In genomic region chr3:69232447-69232846, GRCh38 we compare ENCODE assay signal across 19 cellular contexts.
A peak's percentile ranks its signal among the peaks of the same experiment; 100 is the strongest.
DNase-seq lines count a peak whose midpoint lies in the region; ATAC-seq and TF ChIP-seq lines count a peak whose summit lies in the region.
"Had no signal": no experiment of that assay in that cellular context is flagged by ENCODE, and none has a peak within 500 bp of the region (broad histone marks: within the 10 kb centered on the region; RNA-seq: fewer than 3 reads in every experiment).

No MANE protein-coding gene starts in this region.

- H3F3A ChIP-seq in smooth muscle cell (ENCODE audit: low read depth), result peaks cover 9% of the 10 kb centered on the region

- DNase-seq in NCI-H1105 treated with DMSO at 0.1 percent for 48 hours (lab: John Stamatoyannopoulos, UW), result peak; percentile 21
- DNase-seq in NCI-H1105 (lab: John Stamatoyannopoulos, UW), result no peak
- peak; percentile 42 for DNase-seq in NCI-H69 (lab: John Stamatoyannopoulos, UW)
- peak; percentile 70 for DNase-seq in esophagus muscularis mucosa (ENCODE audit: extremely low spot score)
- DNase-seq in smooth muscle cell (lab: John Stamatoyannopoulos, UW; ENCODE audit: unreplicated experiment), result no peak
- no peak for DNase-seq in COLO829 (ENCODE audit: low spot score)
- DNase-seq: activated CD4-positive, alpha-beta T cell treated with anti-CD3 and anti-CD28 coated beads for 48 hours; activated CD8-positive, alpha-beta memory T cell treated with anti-CD3 and anti-CD28 coated beads, Interleukin-2, amount 50 U/mL, for 4 hours; activated gamma-delta T cell; adrenal gland; central memory CD4-positive, alpha-beta T cell; erythroblast; GM23248; KBM-7; NCI-H1048; SW 1271 had no signal

- H3K9me3 ChIP-seq in esophagus muscularis mucosa (no peaks in the 10 kb centered on the region), smooth muscle cell (replicated peaks; ENCODE audit: low read depth) (no peaks in the 10 kb centered on the region)
- H3K9me3 ChIP-seq: adrenal gland had no signal

- H3K4me1 ChIP-seq in esophagus muscularis mucosa (peaks cover 0 to 3% (median 1%) of the 10 kb centered on the region in 4 donors), smooth muscle cell (ENCODE audit: low read depth) (no peaks in the 10 kb centered on the region)
- H3K4me1 ChIP-seq: adrenal gland had no signal

- ATAC-seq in HG02623 (IDR thresholded peaks at IDR 0.05; ENCODE audit: unreplicated experiment), result no peak
- ATAC-seq in HG02610 (IDR thresholded peaks at IDR 0.05; ENCODE audit: unreplicated experiment), result no peak

- H3K9ac ChIP-seq in smooth muscle cell (ENCODE audit: low read depth), result no peak overlapping the region
- H3K9ac ChIP-seq: GM23248 had no signal

- TF ChIP-seq EP300 in esophagus muscularis mucosa (IDR thresholded peaks at IDR 0.05), result no peak

- no peaks in the 10 kb centered on the region for H3K79me2 ChIP-seq in smooth muscle cell (ENCODE audit: low read depth)

- H3K4me3 ChIP-seq in esophagus muscularis mucosa, result no peak overlapping the region
- no peak overlapping the region for H3K4me3 ChIP-seq in smooth muscle cell
- H3K4me3 ChIP-seq: adrenal gland, GM23248 had no signal

- H3K36me3 ChIP-seq in esophagus muscularis mucosa (no peaks in the 10 kb centered on the region), smooth muscle cell (ENCODE audit: low read depth) (no peaks in the 10 kb centered on the region)
- H3K36me3 ChIP-seq: adrenal gland had no signal

- H4K20me1 ChIP-seq in smooth muscle cell (ENCODE audit: low read depth), result no peaks in the 10 kb centered on the region

- H3K27me3 ChIP-seq in esophagus muscularis mucosa (no peaks in the 10 kb centered on the region), smooth muscle cell (ENCODE audit: low read depth) (no peaks in the 10 kb centered on the region)
- H3K27me3 ChIP-seq: adrenal gland had no signal

- H3K27ac ChIP-seq in esophagus muscularis mucosa (replicated peaks in 1 of 4) (no peak overlapping the region), smooth muscle cell (ENCODE audit: low read depth) (peak overlapping the region; percentile 36)
- H3K27ac ChIP-seq: 22Rv1, adrenal gland, GM23248 had no signal

- intact Hi-C loops in esophagus muscularis mucosa (cut with DNase I), result no loop called here

- no peak for TF ChIP-seq POLR2A in esophagus muscularis mucosa (IDR thresholded peaks at IDR 0.05; ENCODE audit: low read depth)

- peak overlapping the region; percentile 74 for H3K4me2 ChIP-seq in smooth muscle cell

- no peak overlapping the region for H2AFZ ChIP-seq in smooth muscle cell (ENCODE audit: low read depth)
- H2AFZ ChIP-seq: GM23248 had no signal

- TF ChIP-seq CTCF in esophagus muscularis mucosa (IDR thresholded peaks at IDR 0.05), result no peak
- TF ChIP-seq CTCF in smooth muscle cell (IDR thresholded peaks at IDR 0.05; ENCODE audit: borderline replicate concordance, insufficient read depth, poor library complexity, severe bottlenecking), result no peak

- 100% methylated on average over 1 of the region's 2 CpGs for WGBS in esophagus muscularis mucosa
- WGBS in smooth muscle cell (ENCODE audit: low lambda C conversion rate), result 79% methylated on average over 2 of the region's 2 CpGs

Comparison
In these comparisons a context has a peak if more than half of its experiments do, and no peak if none do; other contexts are left out.
1. DNase-seq: peak in NCI-H1105 treated with DMSO at 0.1 percent for 48 hours (single experiment), NCI-H69 (single experiment) and esophagus muscularis mucosa (single experiment); none in NCI-H1105 (single experiment), smooth muscle cell (single experiment) and COLO829 (single experiment).